In the genomic region with DNA sequence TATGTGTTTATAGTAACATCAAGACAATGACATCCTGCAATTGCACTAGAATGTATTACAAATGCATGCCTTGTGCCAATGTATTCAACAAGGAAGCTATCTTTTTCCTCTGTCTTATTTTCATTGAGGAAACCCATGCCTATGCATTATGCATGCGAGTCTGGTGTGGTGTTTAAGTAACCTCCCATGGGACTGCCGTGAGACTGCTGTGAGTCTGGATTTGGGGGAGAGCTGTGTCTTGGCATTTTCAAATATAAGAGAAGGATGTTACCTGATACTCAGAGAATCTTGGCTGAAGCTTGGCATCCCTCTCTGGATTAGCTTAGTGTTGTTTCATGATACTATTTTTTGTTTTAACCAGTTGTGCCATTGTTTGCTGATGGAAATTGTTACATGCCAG, we compare ENCODE assay signal across 19 cellular contexts.
DNase-seq lines count a peak whose midpoint lies in the region; ATAC-seq and TF ChIP-seq lines count a peak whose summit lies in the region.
"Had no signal": no experiment of that assay in that cellular context is flagged by ENCODE, and none has a peak within 500 bp of the region (broad histone marks: within the 10 kb centered on the region; RNA-seq: fewer than 3 reads in every experiment).

No MANE protein-coding gene starts in this region.

- TF ChIP-seq CTCF in natural killer cell (IDR thresholded peaks at IDR 0.05) (no peak), SK-N-SH (IDR thresholded peaks at IDR 0.05) (no peak), fibroblast of pulmonary artery (IDR thresholded peaks at IDR 0.05; ENCODE audit: low read length, missing control alignments) (no peak), ovary (IDR thresholded peaks at IDR 0.05) (no peak)

- H3K4me1 Mint-ChIP-seq in natural killer cell, result peaks cover 80 to 81% of the 10 kb centered on the region in 2 donors
- peaks cover 58 to 76% of the 10 kb centered on the region in 2 donors for H3K4me1 Mint-ChIP-seq in natural killer cell treated with Interleukin-12 subunit alpha and Interleukin-12 subunit beta and Interleukin-15 and Interleukin-18, amount 100 ng/mL, for 72 hours (ENCODE audit: low read depth in 2 of 2)

- TF ChIP-seq EP300 in SK-N-SH (IDR thresholded peaks at IDR 0.05; ENCODE audit: borderline replicate concordance in 1 of 2, low read depth in 1 of 2, low read length in 1 of 2) (no peak), ovary (IDR thresholded peaks at IDR 0.05) (no peak)

- H3K27ac ChIP-seq in SK-N-SH (ENCODE audit: low read depth in 2 of 2, low read length in 1 of 2), result peak overlapping the region; percentile 73 to 89
- no peak overlapping the region for H3K27ac ChIP-seq in ovary
- H3K27ac ChIP-seq: A549 had no signal

- peak overlapping the region; percentile 13; the same call in 1 of the 2 replicates for H3K9ac ChIP-seq in SK-N-SH

- TF ChIP-seq RAD21 in SK-N-SH (IDR thresholded peaks at IDR 0.05; ENCODE audit: low read length), result no peak

- H3K36me3 Mint-ChIP-seq in natural killer cell, result no peaks in the 10 kb centered on the region
- no peaks in the 10 kb centered on the region for H3K36me3 Mint-ChIP-seq in natural killer cell treated with Interleukin-12 subunit alpha and Interleukin-12 subunit beta and Interleukin-15 and Interleukin-18, amount 100 ng/mL, for 72 hours
- H3K36me3 Mint-ChIP-seq: CD8-positive, alpha-beta T cell had no signal

- H3K27me3 ChIP-seq in SK-N-SH (ENCODE audit: insufficient read depth) (no peaks in the 10 kb centered on the region), ovary (no peaks in the 10 kb centered on the region)

- H3K4me3 Mint-ChIP-seq in natural killer cell, result peak overlapping the region; percentile 32
- H3K4me3 Mint-ChIP-seq in natural killer cell treated with Interleukin-12 subunit alpha and Interleukin-12 subunit beta and Interleukin-15 and Interleukin-18, amount 100 ng/mL, for 72 hours, result no peak overlapping the region
- H3K4me3 Mint-ChIP-seq: activated naive CD4-positive, alpha-beta T cell treated with anti-CD3 and anti-CD28 coated beads for 36 hours; CD8-positive, alpha-beta T cell; endodermal cell; stimulated activated naive CD8-positive, alpha-beta T cell treated with anti-CD3 and anti-CD28 coated beads, Interleukin-15, amount 100 ng/mL, for 72 hours had no signal

- peaks cover 41% of the 10 kb centered on the region for H3F3A ChIP-seq in SK-N-SH (replicated peaks; ENCODE audit: insufficient read depth)

- H2AFZ ChIP-seq in SK-N-SH (ENCODE audit: low read depth), result no peak overlapping the region

- no peak overlapping the region for H3K4me3 ChIP-seq in SK-N-SH (ENCODE audit: low read depth in 2 of 2, low read length in 1 of 2)
- no peak overlapping the region for H3K4me3 ChIP-seq in fibroblast of pulmonary artery (replicated peaks; ENCODE audit: low read depth, low read length)
- H3K4me3 ChIP-seq in ovary, result no peak overlapping the region
- H3K4me3 ChIP-seq: A549, GM12878 had no signal

- H3K4me1 ChIP-seq in SK-N-SH (ENCODE audit: control insufficient read depth in 1 of 2, insufficient read depth in 2 of 2, low read depth in 1 of 2, low read length in 1 of 2) (peaks cover 27 to 40% of the 10 kb centered on the region in 2 experiments; a peak in 3 of 4 replicates), ovary (ENCODE audit: insufficient read depth) (no peaks in the 10 kb centered on the region)

- H3K9me2 ChIP-seq in SK-N-SH, result no peaks in the 10 kb centered on the region

- peak overlapping the region; percentile 92 to 95 for H3K27ac Mint-ChIP-seq in natural killer cell
- peak overlapping the region in 1 of 2 donors; percentile 99 for H3K27ac Mint-ChIP-seq in natural killer cell treated with Interleukin-12 subunit alpha and Interleukin-12 subunit beta and Interleukin-15 and Interleukin-18, amount 100 ng/mL, for 72 hours
- H3K27ac Mint-ChIP-seq: CD8-positive, alpha-beta T cell; endodermal cell; stimulated activated naive CD8-positive, alpha-beta T cell treated with anti-CD3 and anti-CD28 coated beads, Interleukin-15, amount 100 ng/mL, for 72 hours had no signal

- DNase-seq in natural killer cell, result no peak
- DNase-seq in natural killer cell treated with Interleukin-12 subunit alpha and Interleukin-12 subunit beta and Interleukin-15 and Interleukin-18, amount 100 ng/mL, for 72 hours (ENCODE audit: low spot score), result no peak
- DNase-seq in SK-N-SH, result no peak
- DNase-seq in fibroblast of pulmonary artery (ENCODE audit: low read depth), result peak; percentile 23
- DNase-seq in NK-92 (lab: John Stamatoyannopoulos, UW; ENCODE audit: unreplicated experiment), result no peak
- DNase-seq in cardiac septum (ENCODE audit: low spot score), result no peak
- no peak for DNase-seq in ovary
- DNase-seq: activated CD4-positive, CD25-positive, alpha-beta regulatory T cell treated with anti-CD3 and anti-CD28 coated beads, Interleukin-2, amount 50 U/mL, for 72 hours; activated naive CD4-positive, alpha-beta T cell treated with anti-CD3 and anti-CD28 coated beads for 36 hours; CD8-positive, alpha-beta T cell; central memory CD4-positive, alpha-beta T cell; endodermal cell; Kasumi-1; NCI-H1417 treated with DMSO at 0.1 percent for 48 hours; stimulated activated naive CD8-positive, alpha-beta T cell treated with anti-CD3 and anti-CD28 coated beads, Interleukin-15, amount 100 ng/mL, for 72 hours had no signal

- POLR2A ChIA-PET in SK-N-SH (lab: Yijun Ruan, JAX), result no interaction called here

- H3K36me3 ChIP-seq in SK-N-SH (replicated peaks in 1 of 2; ENCODE audit: control insufficient read depth in 1 of 2, insufficient read depth in 2 of 2, low read length in 1 of 2), result no peaks in the 10 kb centered on the region
- H3K36me3 ChIP-seq in ovary, result no peaks in the 10 kb centered on the region

- H3K9me3 Mint-ChIP-seq in natural killer cell, result no peaks in the 10 kb centered on the region
- peaks cover 3% of the 10 kb centered on the region for H3K9me3 Mint-ChIP-seq in natural killer cell treated with Interleukin-12 subunit alpha and Interleukin-12 subunit beta and Interleukin-15 and Interleukin-18, amount 100 ng/mL, for 72 hours
- H3K9me3 Mint-ChIP-seq: activated naive CD4-positive, alpha-beta T cell treated with anti-CD3 and anti-CD28 coated beads for 36 hours; endodermal cell; stimulated activated naive CD8-positive, alpha-beta T cell treated with anti-CD3 and anti-CD28 coated beads, Interleukin-15, amount 100 ng/mL, for 72 hours had no signal

- no peaks in the 10 kb centered on the region for H3K27me3 Mint-ChIP-seq in natural killer cell (ENCODE audit: low read depth in 2 of 2)
- no peaks in the 10 kb centered on the region for H3K27me3 Mint-ChIP-seq in natural killer cell treated with Interleukin-12 subunit alpha and Interleukin-12 subunit beta and Interleukin-15 and Interleukin-18, amount 100 ng/mL, for 72 hours
- H3K27me3 Mint-ChIP-seq: stimulated activated naive CD8-positive, alpha-beta T cell treated with anti-CD3 and anti-CD28 coated beads, Interleukin-15, amount 100 ng/mL, for 72 hours had no signal

- intact Hi-C loops in natural killer cell (cut with micrococcal nuclease), result loop anchor here (5.0 kb wide), 1 partner anchor 53 kb away; no protein-coding TSS in a partner anchor
- intact Hi-C loops in cardiac septum (cut with DNase I), result no loop called here
- intact Hi-C loops in ovary (cut with DNase I), result no loop called here

- no peak for TF ChIP-seq POLR2A in ovary (IDR thresholded peaks at IDR 0.05)

- no peaks in the 10 kb centered on the region for H4K20me1 ChIP-seq in SK-N-SH (ENCODE audit: insufficient read depth)

- no peak overlapping the region for H3K4me2 ChIP-seq in SK-N-SH
- H3K4me2 ChIP-seq: A549 had no signal

- 45% methylated on average over 2 of the region's 2 CpGs for WGBS in SK-N-SH (ENCODE audit: low lambda C conversion rate)
- 48 to 55% (median 53%) methylated on average over 2 of the region's 2 CpGs for WGBS in ovary, 3 donors

- no peaks in the 10 kb centered on the region for H3K9me3 ChIP-seq in SK-N-SH
- H3K9me3 ChIP-seq in ovary, result no peaks in the 10 kb centered on the region
- H3K9me3 ChIP-seq: A549 had no signal

- ATAC-seq in natural killer cell (no peak), HG03175 (IDR thresholded peaks at IDR 0.05; ENCODE audit: unreplicated experiment) (no peak)
- no peak for ATAC-seq in natural killer cell treated with Interleukin-12 subunit alpha and Interleukin-12 subunit beta and Interleukin-15 and Interleukin-18, amount 100 ng/mL, for 72 hours
- ATAC-seq: A549; CD8-positive, alpha-beta T cell; GM12878; Right ventricle myocardium inferior; stimulated activated naive CD8-positive, alpha-beta T cell treated with anti-CD3 and anti-CD28 coated beads, Interleukin-15, amount 100 ng/mL, for 72 hours had no signal

- no peaks in the 10 kb centered on the region for H3K79me2 ChIP-seq in SK-N-SH (ENCODE audit: insufficient read depth)

- CTCF ChIA-PET in SK-N-SH (lab: Yijun Ruan, JAX), result interaction anchor here (1.1 kb wide), 1 partner anchor 19 kb away, joined by 5 read pairs; no protein-coding TSS in a partner anchor

TF ChIP-seq in SK-N-SH, 30 proteins besides CTCF, POLR2A, EP300 and RAD21:
- TF ChIP-seq RCOR1 (IDR thresholded peaks at IDR 0.05; ENCODE audit: low read length) (no peak), SMC3 (IDR thresholded peaks at IDR 0.05; ENCODE audit: low read depth, low read length) (no peak), NFIC (IDR thresholded peaks at IDR 0.05; ENCODE audit: borderline replicate concordance) (no peak), CHD2 (IDR thresholded peaks at IDR 0.05; ENCODE audit: low read length, partially characterized antibody) (no peak), FOXJ3 (CRISPR knock-in tag; IDR thresholded peaks at IDR 0.05) (no peak), TCF12 (IDR thresholded peaks at IDR 0.05) (peak; percentile 46; the same call in 1 of the 2 replicates)
- TF ChIP-seq, protein P1, sequence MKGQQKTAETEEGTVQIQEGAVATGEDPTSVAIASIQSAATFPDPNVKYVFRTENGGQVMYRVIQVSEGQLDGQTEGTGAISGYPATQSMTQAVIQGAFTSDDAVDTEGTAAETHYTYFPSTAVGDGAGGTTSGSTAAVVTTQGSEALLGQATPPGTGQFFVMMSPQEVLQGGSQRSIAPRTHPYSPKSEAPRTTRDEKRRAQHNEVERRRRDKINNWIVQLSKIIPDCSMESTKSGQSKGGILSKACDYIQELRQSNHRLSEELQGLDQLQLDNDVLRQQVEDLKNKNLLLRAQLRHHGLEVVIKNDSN (IDR thresholded peaks at IDR 0.05; ENCODE audit: borderline replicate concordance, low read depth), result no peak

Comparison
In these comparisons a context has a peak if more than half of its experiments do, and no peak if none do; other contexts are left out.
1. H3K27ac ChIP-seq: peak in SK-N-SH (2 of 2); none in ovary (0 of 2).